ENCODE assay signal across 5 cellular contexts in genomic region chr11:106818416-106818815, GRCh38.
"Had no signal": no experiment of that assay in that cellular context is flagged by ENCODE, and none has a peak within 500 bp of the region (broad histone marks: within the 10 kb centered on the region; RNA-seq: fewer than 3 reads in every experiment).

No MANE protein-coding gene starts in this region.

- ATAC-seq: GM23338, K562 had no signal

- H3K4me3 ChIP-seq: GM23338, K562 had no signal

- DNase-seq: H9, HCEC 1CT, IMR-90 had no signal
